Comparison of ENCODE assay signal across 18 cellular contexts in genomic region chr3:171352387-171352935, GRCh38.
"Had no signal": no experiment of that assay in that cellular context is flagged by ENCODE, and none has a peak within 500 bp of the region (broad histone marks: within the 10 kb centered on the region; RNA-seq: fewer than 3 reads in every experiment).

No MANE protein-coding gene starts in this region.

- DNase-seq: activated CD4-positive, alpha-beta T cell treated with anti-CD3 and anti-CD28 coated beads, Interleukin-2, amount 50 U/mL, for 48 hours; activated T-cell treated with anti-CD3 and anti-CD28 coated beads for 4 hours; kidney; mucosa of descending colon; naive B cell; stimulated activated CD4-positive, alpha-beta T cell treated with anti-CD3 and anti-CD28 coated beads, Interleukin-2, amount 100 ng/mL, for 24 hours; stimulated activated naive CD8-positive, alpha-beta T cell treated with anti-CD3 and anti-CD28 coated beads, Interleukin-15, Interleukin-2, amounts not matched to agents 100 U/mL and 50 U/mL, for 24 hours; transverse colon had no signal

- H3K9me3 Mint-ChIP-seq: activated T-helper 1 cell treated with anti-CD3 and anti-CD28 coated beads, Interleukin-12 subunit alpha, Interleukin-12 subunit beta, Interleukin-2, Interleukin-4 antibody, amounts not matched to agents 30 ng/mL and 10 ng/mL and 1 ng/mL, durations not matched to agents 14 hours and 24 hours and 36 hours; memory B cell; naive B cell; neural crest cell had no signal

- H3K4me1 Mint-ChIP-seq: memory B cell had no signal

- H3K27ac Mint-ChIP-seq: activated naive CD8-positive, alpha-beta T cell; activated T-helper 1 cell treated with anti-CD3 and anti-CD28 coated beads, Interleukin-12 subunit alpha, Interleukin-12 subunit beta, Interleukin-2, Interleukin-4 antibody, amounts not matched to agents 30 ng/mL and 10 ng/mL and 1 ng/mL, durations not matched to agents 14 hours and 24 hours and 36 hours; memory B cell; naive B cell; progenitor cell of endocrine pancreas had no signal

- H3K36me3 ChIP-seq: gastrocnemius medialis, right atrium auricular region, transverse colon, vagina had no signal

- ATAC-seq: left lobe of liver, mucosa of descending colon had no signal

- H3K36me3 Mint-ChIP-seq: activated naive CD8-positive, alpha-beta T cell; memory B cell; naive B cell had no signal

- H3K4me1 ChIP-seq: vagina had no signal

- H3K4me3 Mint-ChIP-seq: activated naive CD8-positive, alpha-beta T cell; activated T-helper 1 cell treated with anti-CD3 and anti-CD28 coated beads, Interleukin-12 subunit alpha, Interleukin-12 subunit beta, Interleukin-2, Interleukin-4 antibody, amounts not matched to agents 30 ng/mL and 10 ng/mL and 1 ng/mL, durations not matched to agents 14 hours and 24 hours and 36 hours; memory B cell; naive B cell; neural crest cell had no signal

- H3K27me3 Mint-ChIP-seq: activated naive CD8-positive, alpha-beta T cell; memory B cell; naive B cell; progenitor cell of endocrine pancreas had no signal

- H3K27me3 ChIP-seq: gastrocnemius medialis, right atrium auricular region, transverse colon, vagina had no signal

- FAIRE-seq: colon, kidney had no signal

- H3K27ac ChIP-seq: right atrium auricular region, transverse colon, vagina had no signal

- H3K4me3 ChIP-seq: gastrocnemius medialis, mucosa of descending colon, right atrium auricular region, transverse colon, vagina had no signal

- H3K9me3 ChIP-seq: gastrocnemius medialis, mucosa of descending colon, right atrium auricular region, transverse colon, vagina had no signal
